In the genomic region with DNA sequence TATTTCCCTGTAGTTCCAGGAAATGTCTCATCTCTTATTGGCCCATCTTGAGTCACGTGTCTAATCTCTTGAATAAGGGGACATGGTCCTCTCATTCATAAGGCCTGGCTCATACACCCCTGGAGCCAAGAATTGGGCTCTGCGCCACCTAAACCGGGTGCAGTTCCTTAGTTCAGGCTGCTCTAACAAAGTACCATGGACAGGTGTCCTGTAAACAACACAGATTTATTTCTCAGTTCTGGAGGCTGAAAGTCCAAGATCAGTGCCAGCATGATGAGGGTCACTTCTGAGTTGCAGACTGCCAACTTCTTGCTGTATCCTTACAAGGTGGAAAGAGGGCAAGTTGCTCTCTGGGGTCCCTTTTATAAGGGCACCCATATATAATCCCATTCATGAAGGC, we compare ENCODE assay signal across 33 cellular contexts.
A peak's percentile ranks its signal among the peaks of the same experiment; 100 is the strongest.
DNase-seq lines count a peak whose midpoint lies in the region; ATAC-seq, FAIRE-seq and TF ChIP-seq lines count a peak whose summit lies in the region.
"Had no signal": no experiment of that assay in that cellular context is flagged by ENCODE, and none has a peak within 500 bp of the region (broad histone marks: within the 10 kb centered on the region; RNA-seq: fewer than 3 reads in every experiment).

No MANE protein-coding gene starts in this region.

- no peak for TF ChIP-seq CTCF in HEK293 (tag by site-specific recombination; IDR thresholded peaks at IDR 0.05)
- TF ChIP-seq CTCF in K562 (IDR thresholded peaks at IDR 0.05 in 2 of 3, conservative IDR thresholded peaks at IDR 0.05 in 1 of 3; ENCODE audit: insufficient read depth in 2 of 3, low read depth in 1 of 3, low read length in 3 of 3), result no peak

- H2AFZ ChIP-seq in K562 (ENCODE audit: low read depth, low read length), result no peak overlapping the region

- H3K9me3 ChIP-seq in HEK293 (ENCODE audit: control insufficient read depth, insufficient read depth, low read depth, low read length) (no peaks in the 10 kb centered on the region), K562 (replicated peaks; ENCODE audit: control insufficient read depth, insufficient read depth, low read depth, low read length) (no peaks in the 10 kb centered on the region)
- H3K9me3 ChIP-seq: A549; BE2C; BLaER1; BLaER1 treated with 17β-estradiol and CSF1 and Interleukin-3, amounts not matched to agents 10 nM and 100 nM; Caco-2 had no signal

- peaks cover 13 to 20% of the 10 kb centered on the region in 2 experiments for H3K27me3 ChIP-seq in K562 (ENCODE audit: control insufficient read depth in 2 of 2, insufficient read depth in 2 of 2, low read length in 2 of 2)
- H3K27me3 ChIP-seq: BE2C, BLaER1 had no signal

- H3K4me1 ChIP-seq in HEK293 (ENCODE audit: control insufficient read depth, insufficient read depth, low read length) (no peaks in the 10 kb centered on the region), K562 (replicated peaks in 1 of 2; ENCODE audit: control insufficient read depth in 2 of 2, insufficient read depth in 2 of 2, low read length in 2 of 2) (no peaks in the 10 kb centered on the region)
- H3K4me1 ChIP-seq: A549, BE2C, Caco-2 had no signal

- POLR2A ChIA-PET in HEK293 (lab: Yijun Ruan, JAX) (interaction anchor here (0.6 kb wide), 1 partner anchor 1155 kb away, joined by 3 read pairs; no protein-coding TSS in a partner anchor), K562 (lab: Yijun Ruan, JAX) (interaction anchor here (0.6 kb wide), 1 partner anchor 1936 kb away, joined by 3 read pairs; no protein-coding TSS in a partner anchor)

- TF ChIP-seq RAD21 in Ishikawa (IDR thresholded peaks at IDR 0.05; ENCODE audit: low read depth) (no peak), K562 (CRISPR knock-in tag; conservative IDR thresholded peaks at IDR 0.05 in 1 of 2, IDR thresholded peaks at IDR 0.05 in 1 of 2) (no peak)

- no peaks in the 10 kb centered on the region for H3K79me2 ChIP-seq in K562 (ENCODE audit: control insufficient read depth, insufficient read depth, low read length)

- H3K9me1 ChIP-seq in K562 (ENCODE audit: control insufficient read depth, insufficient read depth, low read length), result no peaks in the 10 kb centered on the region

- ATAC-seq in K562, result no peak
- ATAC-seq in HG02588 (IDR thresholded peaks at IDR 0.05; ENCODE audit: unreplicated experiment), result no peak
- ATAC-seq: A549; CD8-positive, alpha-beta T cell had no signal

- FAIRE-seq in K562 (lab: Jason Lieb, UNC), result no peak
- FAIRE-seq in RCC 7860 (lab: Jason Lieb, UNC), result no peak
- FAIRE-seq: A204.1, A549, D721Med had no signal

- in situ Hi-C loops in K562 (cut with MboI), result no loop called here

- no peak overlapping the region for H3K27ac ChIP-seq in HEK293 (ENCODE audit: extremely low read depth, low read depth, low read length)
- H3K27ac ChIP-seq in K562 (ENCODE audit: extremely low read depth, low read depth, low read length), result no peak overlapping the region
- H3K27ac ChIP-seq: 22Rv1; A549; BLaER1; BLaER1 treated with 17β-estradiol and CSF1 and Interleukin-3, amounts not matched to agents 10 nM and 100 nM; C4-2B had no signal

- CTCF ChIA-PET in HEK293 (lab: Yijun Ruan, JAX), result interaction anchor here (0.8 to 2.9 kb wide), 3 partner anchors 12 to 42 kb away, joined by 3 to 14 read pairs (median 4); no protein-coding TSS in a partner anchor
- CTCF ChIA-PET in K562 (lab: Yijun Ruan, JAX; ENCODE audit: low intra/inter-chr PET ratio), result no interaction called here

- no peak overlapping the region for H3K4me2 ChIP-seq in K562 (ENCODE audit: insufficient read depth, low read length)
- H3K4me2 ChIP-seq: A549; BLaER1; BLaER1 treated with 17β-estradiol and CSF1 and Interleukin-3, amounts not matched to agents 10 nM and 100 nM had no signal

- TF ChIP-seq POLR2A in K562 (conservative IDR thresholded peaks at IDR 0.05), result no peak

- H4K20me1 ChIP-seq in K562 (replicated peaks; ENCODE audit: control insufficient read depth, insufficient read depth, low read length), result no peaks in the 10 kb centered on the region; the same call in 1 of the 2 replicates
- H4K20me1 ChIP-seq: BLaER1; BLaER1 treated with 17β-estradiol and CSF1 and Interleukin-3, amounts not matched to agents 10 nM and 100 nM had no signal

- DNase-seq in DMS 273 (lab: John Stamatoyannopoulos, UW; ENCODE audit: unreplicated experiment) (peak; percentile 33), DMS 273 treated with DMSO at 0.1 percent for 48 hours (lab: John Stamatoyannopoulos, UW) (no peak), K562 (ENCODE audit: extremely low read depth in 1 of 4, low spot score in 3 of 4) (no peak), RCC 7860 (ENCODE audit: low spot score) (no peak), putamen (ENCODE audit: low spot score) (no peak)
- DNase-seq: 8988T; ACHN; BE2C; C1 segment of cervical spinal cord; Caco-2; Calu3; CD4-positive, alpha-beta memory T cell; CD4-positive, alpha-beta T cell; CD4-positive, CD25-positive, alpha-beta regulatory T cell; CD8-positive, alpha-beta memory T cell; CD8-positive, alpha-beta T cell; COR-L47; DMS153; DMS53; DMS79; DMS79 treated with DMSO at 0.1 percent for 48 hours; DND-41; EL had no signal

- H3K4me3 ChIP-seq in HEK293 (ENCODE audit: low read depth, low read length), result no peak overlapping the region
- no peak overlapping the region for H3K4me3 ChIP-seq in K562
- H3K4me3 ChIP-seq: A549; BLaER1; BLaER1 treated with 17β-estradiol and CSF1 and Interleukin-3, amounts not matched to agents 10 nM and 100 nM had no signal

- no TSS peak for BruUV-seq in K562 (replicated peaks; lab: Mats Ljungman, UMichigan)

- 0% methylated on average over 3 of the region's 3 CpGs for WGBS in K562 (ENCODE audit: insufficient coverage, low coverage, missing lambda C conversion rate)

- H3K36me3 ChIP-seq in HEK293 (ENCODE audit: control insufficient read depth in 2 of 2, insufficient read depth in 1 of 2, low read length in 2 of 2) (no peaks in the 10 kb centered on the region), K562 (ENCODE audit: control insufficient read depth, insufficient read depth, low read length) (no peaks in the 10 kb centered on the region)
- H3K36me3 ChIP-seq: BE2C; BLaER1 treated with 17β-estradiol and CSF1 and Interleukin-3, amounts not matched to agents 10 nM and 100 nM had no signal

- no peak overlapping the region for H3K9ac ChIP-seq in K562 (ENCODE audit: insufficient read depth in 1 of 2, low read depth in 2 of 2, low read length in 2 of 2)
- H3K9ac ChIP-seq: BLaER1; BLaER1 treated with 17β-estradiol and CSF1 and Interleukin-3, amounts not matched to agents 10 nM and 100 nM had no signal

- intact Hi-C loops in K562 (cut with micrococcal nuclease), result no loop called here

- no peak for TF ChIP-seq EP300 in Ishikawa (IDR thresholded peaks at IDR 0.05; ENCODE audit: borderline replicate concordance)
- no peak for TF ChIP-seq EP300 in K562 (IDR thresholded peaks at IDR 0.05; ENCODE audit: low read length)

TF ChIP-seq in Ishikawa, 13 proteins besides CTCF, POLR2A, EP300 and RAD21:
- TF ChIP-seq, protein P1, sequence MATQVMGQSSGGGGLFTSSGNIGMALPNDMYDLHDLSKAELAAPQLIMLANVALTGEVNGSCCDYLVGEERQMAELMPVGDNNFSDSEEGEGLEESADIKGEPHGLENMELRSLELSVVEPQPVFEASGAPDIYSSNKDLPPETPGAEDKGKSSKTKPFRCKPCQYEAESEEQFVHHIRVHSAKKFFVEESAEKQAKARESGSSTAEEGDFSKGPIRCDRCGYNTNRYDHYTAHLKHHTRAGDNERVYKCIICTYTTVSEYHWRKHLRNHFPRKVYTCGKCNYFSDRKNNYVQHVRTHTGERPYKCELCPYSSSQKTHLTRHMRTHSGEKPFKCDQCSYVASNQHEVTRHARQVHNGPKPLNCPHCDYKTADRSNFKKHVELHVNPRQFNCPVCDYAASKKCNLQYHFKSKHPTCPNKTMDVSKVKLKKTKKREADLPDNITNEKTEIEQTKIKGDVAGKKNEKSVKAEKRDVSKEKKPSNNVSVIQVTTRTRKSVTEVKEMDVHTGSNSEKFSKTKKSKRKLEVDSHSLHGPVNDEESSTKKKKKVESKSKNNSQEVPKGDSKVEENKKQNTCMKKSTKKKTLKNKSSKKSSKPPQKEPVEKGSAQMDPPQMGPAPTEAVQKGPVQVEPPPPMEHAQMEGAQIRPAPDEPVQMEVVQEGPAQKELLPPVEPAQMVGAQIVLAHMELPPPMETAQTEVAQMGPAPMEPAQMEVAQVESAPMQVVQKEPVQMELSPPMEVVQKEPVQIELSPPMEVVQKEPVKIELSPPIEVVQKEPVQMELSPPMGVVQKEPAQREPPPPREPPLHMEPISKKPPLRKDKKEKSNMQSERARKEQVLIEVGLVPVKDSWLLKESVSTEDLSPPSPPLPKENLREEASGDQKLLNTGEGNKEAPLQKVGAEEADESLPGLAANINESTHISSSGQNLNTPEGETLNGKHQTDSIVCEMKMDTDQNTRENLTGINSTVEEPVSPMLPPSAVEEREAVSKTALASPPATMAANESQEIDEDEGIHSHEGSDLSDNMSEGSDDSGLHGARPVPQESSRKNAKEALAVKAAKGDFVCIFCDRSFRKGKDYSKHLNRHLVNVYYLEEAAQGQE (IDR thresholded peaks at IDR 0.05; ENCODE audit: low read depth), result peak; percentile 46; the same call in 1 of the 2 replicates
- TF ChIP-seq TEAD4 (IDR thresholded peaks at IDR 0.05), result no peak

TF ChIP-seq in K562, 482 proteins besides CTCF, POLR2A, EP300 and RAD21:
- TF ChIP-seq SRF (CRISPR knock-in tag; IDR thresholded peaks at IDR 0.05), result no peak
- TF ChIP-seq, protein P2, sequence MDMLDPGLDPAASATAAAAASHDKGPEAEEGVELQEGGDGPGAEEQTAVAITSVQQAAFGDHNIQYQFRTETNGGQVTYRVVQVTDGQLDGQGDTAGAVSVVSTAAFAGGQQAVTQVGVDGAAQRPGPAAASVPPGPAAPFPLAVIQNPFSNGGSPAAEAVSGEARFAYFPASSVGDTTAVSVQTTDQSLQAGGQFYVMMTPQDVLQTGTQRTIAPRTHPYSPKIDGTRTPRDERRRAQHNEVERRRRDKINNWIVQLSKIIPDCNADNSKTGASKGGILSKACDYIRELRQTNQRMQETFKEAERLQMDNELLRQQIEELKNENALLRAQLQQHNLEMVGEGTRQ (CRISPR knock-in tag; IDR thresholded peaks at IDR 0.05), result peak; percentile 50; the same call in 1 of the 2 replicates
- no peak for TF ChIP-seq FOXK1 (CRISPR knock-in tag; IDR thresholded peaks at IDR 0.05; ENCODE audit: borderline replicate concordance)
- TF ChIP-seq, protein P3, sequence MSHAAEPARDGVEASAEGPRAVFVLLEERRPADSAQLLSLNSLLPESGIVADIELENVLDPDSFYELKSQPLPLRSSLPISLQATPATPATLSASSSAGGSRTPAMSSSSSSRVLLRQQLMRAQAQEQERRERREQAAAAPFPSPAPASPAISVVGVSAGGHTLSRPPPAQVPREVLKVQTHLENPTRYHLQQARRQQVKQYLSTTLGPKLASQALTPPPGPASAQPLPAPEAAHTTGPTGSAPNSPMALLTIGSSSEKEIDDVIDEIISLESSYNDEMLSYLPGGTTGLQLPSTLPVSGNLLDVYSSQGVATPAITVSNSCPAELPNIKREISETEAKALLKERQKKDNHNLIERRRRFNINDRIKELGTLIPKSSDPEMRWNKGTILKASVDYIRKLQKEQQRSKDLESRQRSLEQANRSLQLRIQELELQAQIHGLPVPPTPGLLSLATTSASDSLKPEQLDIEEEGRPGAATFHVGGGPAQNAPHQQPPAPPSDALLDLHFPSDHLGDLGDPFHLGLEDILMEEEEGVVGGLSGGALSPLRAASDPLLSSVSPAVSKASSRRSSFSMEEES (CRISPR knock-in tag; IDR thresholded peaks at IDR 0.05), result peak; percentile 39
- peak; percentile 31; the same call in 1 of the 2 replicates for TF ChIP-seq RAD51 (IDR thresholded peaks at IDR 0.05; ENCODE audit: borderline replicate concordance, low read depth)
